Comparison of ENCODE assay signal across 14 cellular contexts in genomic region chr5:13653709-13654108, GRCh38.
A peak's percentile ranks its signal among the peaks of the same experiment; 100 is the strongest.
DNase-seq lines count a peak whose midpoint lies in the region; ATAC-seq and TF ChIP-seq lines count a peak whose summit lies in the region.
"Had no signal": no experiment of that assay in that cellular context is flagged by ENCODE, and none has a peak within 500 bp of the region (broad histone marks: within the 10 kb centered on the region; RNA-seq: fewer than 3 reads in every experiment).

No MANE protein-coding gene starts in this region.

- POLR2A ChIA-PET in Caco-2 (lab: Charles Lee), result no interaction called here
- POLR2A ChIA-PET in RWPE1 (lab: Yijun Ruan, JAX; ENCODE audit: low non-redundant PET), result no interaction called here

- H3K27me3 Mint-ChIP-seq in Caco-2 (ENCODE audit: insufficient read depth, unreplicated experiment), result no peaks in the 10 kb centered on the region
- H3K27me3 Mint-ChIP-seq: CD4-positive, CD25-positive, alpha-beta regulatory T cell had no signal

- WGBS in testis, 2 donors, result 56 to 74% methylated on average over 2 of the region's 2 CpGs

- intact Hi-C loops in Caco-2 (cut with micrococcal nuclease; ENCODE audit: unreplicated experiment), result loop anchor here (1.0 kb wide), 1 partner anchor 143 kb away; no protein-coding TSS in a partner anchor
- intact Hi-C loops in testis (cut with DNase I; ENCODE audit: low total_unique reads), result no loop called here

- H3K36me3 ChIP-seq in Caco-2 (ENCODE audit: control insufficient read depth, insufficient read depth, low read length) (no peaks in the 10 kb centered on the region), testis (ENCODE audit: low read depth, missing control alignments) (no peaks in the 10 kb centered on the region)
- H3K36me3 ChIP-seq: BE2C, HAP-1 had no signal

- CTCF ChIA-PET in Caco-2 (lab: Charles Lee) (no interaction called here), RWPE1 (lab: Yijun Ruan, JAX) (no interaction called here)

- H3K27ac Mint-ChIP-seq in Caco-2 (ENCODE audit: unreplicated experiment), result peak overlapping the region; percentile 13
- H3K27ac Mint-ChIP-seq: CD4-positive, CD25-positive, alpha-beta regulatory T cell; CD8-positive, alpha-beta memory T cell had no signal

- peaks cover 17% of the 10 kb centered on the region for H3K4me1 Mint-ChIP-seq in Caco-2 (ENCODE audit: low read depth, unreplicated experiment)
- H3K4me1 Mint-ChIP-seq: CD4-positive, CD25-positive, alpha-beta regulatory T cell; CD8-positive, alpha-beta memory T cell had no signal

- H3K4me3 Mint-ChIP-seq in Caco-2 (ENCODE audit: unreplicated experiment), result peak overlapping the region; percentile 2
- H3K4me3 Mint-ChIP-seq: CD4-positive, CD25-positive, alpha-beta regulatory T cell; CD8-positive, alpha-beta memory T cell had no signal

- no peak overlapping the region for H3K27ac ChIP-seq in RWPE1
- no peak overlapping the region for H3K27ac ChIP-seq in testis
- H3K27ac ChIP-seq: GM23248 had no signal

- BruUV-seq in Caco-2 (replicated peaks; lab: Mats Ljungman, UMichigan), result no TSS peak

- no peak for TF ChIP-seq POLR2A in testis (IDR thresholded peaks at IDR 0.05)

- H3K36me3 Mint-ChIP-seq in Caco-2 (ENCODE audit: insufficient read depth, unreplicated experiment), result no peaks in the 10 kb centered on the region
- H3K36me3 Mint-ChIP-seq: CD4-positive, CD25-positive, alpha-beta regulatory T cell; CD8-positive, alpha-beta memory T cell had no signal

- ATAC-seq in HG02759 (IDR thresholded peaks at IDR 0.05; ENCODE audit: unreplicated experiment), result no peak

- no peaks in the 10 kb centered on the region for H3K27me3 ChIP-seq in Caco-2 (replicated peaks; ENCODE audit: control insufficient read depth, insufficient read depth, low read length)
- no peaks in the 10 kb centered on the region for H3K27me3 ChIP-seq in testis
- H3K27me3 ChIP-seq: BE2C had no signal

- H3K4me3 ChIP-seq in Caco-2 (ENCODE audit: low read depth, low read length) (no peak overlapping the region), epithelial cell of esophagus (ENCODE audit: low read length) (no peak overlapping the region), testis (no peak overlapping the region)
- H3K4me3 ChIP-seq: GM23248, HAP-1 had no signal

- H3K9me3 Mint-ChIP-seq in Caco-2 (ENCODE audit: unreplicated experiment), result peaks cover 30% of the 10 kb centered on the region

- DNase-seq in Caco-2 (no peak), RWPE1 (ENCODE audit: low spot score) (peak; percentile 17), epithelial cell of esophagus (ENCODE audit: low read depth) (peak; percentile 72), renal cortical epithelial cell (ENCODE audit: low read depth) (peak; percentile 30), testis (no peak)
- no peak for DNase-seq in stimulated activated CD4-positive, alpha-beta T cell treated with anti-CD3 and anti-CD28 coated beads, Interleukin-4, amount 100 ng/mL, for 1 hour
- DNase-seq: BE2C; C1 segment of cervical spinal cord; CD4-positive, CD25-positive, alpha-beta regulatory T cell; CD8-positive, alpha-beta memory T cell; COR-L47; GM23248 had no signal

- peaks cover 3% of the 10 kb centered on the region; the same call in 1 of the 2 replicates for H3K9me3 ChIP-seq in Caco-2
- H3K9me3 ChIP-seq in testis, result no peaks in the 10 kb centered on the region
- H3K9me3 ChIP-seq: BE2C, HAP-1 had no signal

- TF ChIP-seq CTCF in Caco-2 (IDR thresholded peaks at IDR 0.05; ENCODE audit: insufficient read depth in 1 of 2, low read depth in 1 of 2, low read length in 1 of 2, severe bottlenecking in 1 of 2, unreplicated experiment in 1 of 2) (no peak), RWPE1 (conservative IDR thresholded peaks at IDR 0.05; ENCODE audit: low read depth) (no peak), epithelial cell of esophagus (IDR thresholded peaks at IDR 0.05; ENCODE audit: insufficient read depth, low read depth, low read length, missing control alignments) (no peak), testis (IDR thresholded peaks at IDR 0.05) (no peak)

- H3K4me1 ChIP-seq in Caco-2, result peaks cover 19% of the 10 kb centered on the region
- H3K4me1 ChIP-seq in testis, result no peaks in the 10 kb centered on the region
- H3K4me1 ChIP-seq: BE2C, HAP-1 had no signal

Comparison
In these comparisons a context has a peak if more than half of its experiments do, and no peak if none do; other contexts are left out.
1. DNase-seq: peak in RWPE1 (single experiment), epithelial cell of esophagus (single experiment) and renal cortical epithelial cell (single experiment); none in Caco-2 (0 of 2), stimulated activated CD4-positive, alpha-beta T cell treated with anti-CD3 and anti-CD28 coated beads, Interleukin-4, amount 100 ng/mL, for 1 hour (single experiment) and testis (single experiment).